1 cellular context compared by ENCODE assay signal in genomic region chr2:25972049-25972823, GRCh38.
TF ChIP-seq lines count a peak whose summit lies in the region.

No MANE protein-coding gene starts in this region.

TF ChIP-seq in GM23338, 12 proteins besides CTCF, POLR2A, EP300 and RAD21:
- TF ChIP-seq POLR2AphosphoS5 (IDR thresholded peaks at IDR 0.05; ENCODE audit: low read depth) (no peak), CREB1 (CRISPR knock-in tag; IDR thresholded peaks at IDR 0.05; ENCODE audit: low read depth) (no peak), NANOG (IDR thresholded peaks at IDR 0.05; ENCODE audit: borderline replicate concordance) (no peak), ETS1 (IDR thresholded peaks at IDR 0.05) (no peak), EZH2phosphoT487 (IDR thresholded peaks at IDR 0.05; ENCODE audit: unreplicated experiment) (no peak)
